8 cellular contexts compared by ENCODE assay signal in genomic region chr2:230160112-230160660, GRCh38. TPM values are rescaled to one million over a fixed set of nuclear protein-coding genes. Genes with fewer than 3 reads are reported as not detected.
DNase-seq lines count a peak whose midpoint lies in the region; ATAC-seq lines count a peak whose summit lies in the region.

No MANE protein-coding gene starts in this region.

- DNase-seq in NCI-H2171 treated with DMSO at 0.1 percent for 48 hours (lab: John Stamatoyannopoulos, UW) (peak; percentile 1), NCI-H2171 (lab: John Stamatoyannopoulos, UW) (no peak), NCI-H2107 (lab: John Stamatoyannopoulos, UW) (peak; percentile 24), dermis microvascular lymphatic vessel endothelial cell (ENCODE audit: low read depth in 2 of 2) (peak; percentile 14 to 39), medulla oblongata (ENCODE audit: extremely low spot score) (peak; percentile 50)
- peak; percentile 64 for DNase-seq in activated CD4-positive, alpha-beta T cell treated with anti-CD3 and anti-CD28 coated beads for 48 hours
- DNase-seq in NK-92 treated with Interleukin-12 subunit alpha and Interleukin-12 subunit beta, amount 100 ng/mL, for 24 hours (lab: John Stamatoyannopoulos, UW): no peak

- peak; percentile 53 for ATAC-seq in stimulated activated memory B cell treated with anti-CD40 and anti-IgM and Interleukin-4, amounts not matched to agents 10 μg/mL and 1 μg/mL and 100 μg/mL, for 72 hours

- peaks cover 3% of the 10 kb centered on the region for H3K9me3 Mint-ChIP-seq in stimulated activated memory B cell treated with anti-CD40 and anti-IgM and Interleukin-4, amounts not matched to agents 10 μg/mL and 1 μg/mL and 100 μg/mL, for 72 hours

- H3K4me3 Mint-ChIP-seq in stimulated activated memory B cell treated with anti-CD40 and anti-IgM and Interleukin-4, amounts not matched to agents 10 μg/mL and 1 μg/mL and 100 μg/mL, for 72 hours: no peak overlapping the region

- H3K36me3 Mint-ChIP-seq in stimulated activated memory B cell treated with anti-CD40 and anti-IgM and Interleukin-4, amounts not matched to agents 10 μg/mL and 1 μg/mL and 100 μg/mL, for 72 hours: peaks cover 38% of the 10 kb centered on the region

- H3K4me1 Mint-ChIP-seq in stimulated activated memory B cell treated with anti-CD40 and anti-IgM and Interleukin-4, amounts not matched to agents 10 μg/mL and 1 μg/mL and 100 μg/mL, for 72 hours: peaks cover 39% of the 10 kb centered on the region

- H3K27ac Mint-ChIP-seq in stimulated activated memory B cell treated with anti-CD40 and anti-IgM and Interleukin-4, amounts not matched to agents 10 μg/mL and 1 μg/mL and 100 μg/mL, for 72 hours: peak overlapping the region; percentile 44

- H3K27me3 Mint-ChIP-seq in stimulated activated memory B cell treated with anti-CD40 and anti-IgM and Interleukin-4, amounts not matched to agents 10 μg/mL and 1 μg/mL and 100 μg/mL, for 72 hours: no peaks in the 10 kb centered on the region

RNA-seq across cellular contexts. Expression of gene SP110, which starts 59.6 kb away (rescaled TPM):
- total RNA-seq in dermis microvascular lymphatic vessel endothelial cell: 1.8 and 2.1 TPM in 2 replicates

Comparison
In these comparisons a context has a peak if more than half of its experiments do, and no peak if none do; other contexts are left out.
1. DNase-seq: peak in NCI-H2171 treated with DMSO at 0.1 percent for 48 hours (single experiment), NCI-H2107 (single experiment), activated CD4-positive, alpha-beta T cell treated with anti-CD3 and anti-CD28 coated beads for 48 hours (single experiment), dermis microvascular lymphatic vessel endothelial cell (2 of 2) and medulla oblongata (single experiment); none in NCI-H2171 (single experiment) and NK-92 treated with Interleukin-12 subunit alpha and Interleukin-12 subunit beta, amount 100 ng/mL, for 24 hours (single experiment).